ENCODE assay signal across 1 cellular context in the genomic region with DNA sequence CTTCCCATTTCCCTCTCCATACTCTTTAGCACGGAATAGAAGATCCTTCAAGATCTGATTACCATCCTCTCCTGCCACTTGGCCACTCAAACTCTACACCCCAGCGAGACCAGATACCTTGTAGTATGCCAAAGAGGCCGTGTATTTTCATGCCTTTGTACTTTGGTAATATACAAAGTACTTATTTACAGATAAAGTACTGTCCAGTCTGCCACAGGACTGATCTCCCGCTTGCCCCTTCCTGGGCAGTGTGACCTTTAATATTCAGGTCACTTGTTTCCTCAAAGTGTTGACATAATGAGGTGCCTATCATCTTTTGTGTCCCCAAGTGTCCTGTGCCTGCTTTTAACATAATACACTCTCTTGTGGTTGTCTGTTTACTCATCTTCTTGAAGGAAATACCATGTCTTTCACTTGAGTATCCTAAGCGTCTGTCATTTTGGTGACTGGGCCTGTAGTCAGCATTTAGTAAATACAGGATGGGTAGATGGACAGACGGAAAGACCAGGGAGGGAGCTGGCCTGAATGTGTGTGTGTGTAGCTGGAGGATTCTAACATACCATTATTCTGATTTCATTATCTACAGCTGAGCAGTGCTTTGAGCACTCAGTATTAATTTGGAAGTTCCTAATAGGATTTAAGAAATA.
TF ChIP-seq lines count a peak whose summit lies in the region.

No MANE protein-coding gene starts in this region.

TF ChIP-seq in liver, 16 proteins besides CTCF, POLR2A, EP300 and RAD21 (continued from another document):
- TF ChIP-seq, protein P1, sequence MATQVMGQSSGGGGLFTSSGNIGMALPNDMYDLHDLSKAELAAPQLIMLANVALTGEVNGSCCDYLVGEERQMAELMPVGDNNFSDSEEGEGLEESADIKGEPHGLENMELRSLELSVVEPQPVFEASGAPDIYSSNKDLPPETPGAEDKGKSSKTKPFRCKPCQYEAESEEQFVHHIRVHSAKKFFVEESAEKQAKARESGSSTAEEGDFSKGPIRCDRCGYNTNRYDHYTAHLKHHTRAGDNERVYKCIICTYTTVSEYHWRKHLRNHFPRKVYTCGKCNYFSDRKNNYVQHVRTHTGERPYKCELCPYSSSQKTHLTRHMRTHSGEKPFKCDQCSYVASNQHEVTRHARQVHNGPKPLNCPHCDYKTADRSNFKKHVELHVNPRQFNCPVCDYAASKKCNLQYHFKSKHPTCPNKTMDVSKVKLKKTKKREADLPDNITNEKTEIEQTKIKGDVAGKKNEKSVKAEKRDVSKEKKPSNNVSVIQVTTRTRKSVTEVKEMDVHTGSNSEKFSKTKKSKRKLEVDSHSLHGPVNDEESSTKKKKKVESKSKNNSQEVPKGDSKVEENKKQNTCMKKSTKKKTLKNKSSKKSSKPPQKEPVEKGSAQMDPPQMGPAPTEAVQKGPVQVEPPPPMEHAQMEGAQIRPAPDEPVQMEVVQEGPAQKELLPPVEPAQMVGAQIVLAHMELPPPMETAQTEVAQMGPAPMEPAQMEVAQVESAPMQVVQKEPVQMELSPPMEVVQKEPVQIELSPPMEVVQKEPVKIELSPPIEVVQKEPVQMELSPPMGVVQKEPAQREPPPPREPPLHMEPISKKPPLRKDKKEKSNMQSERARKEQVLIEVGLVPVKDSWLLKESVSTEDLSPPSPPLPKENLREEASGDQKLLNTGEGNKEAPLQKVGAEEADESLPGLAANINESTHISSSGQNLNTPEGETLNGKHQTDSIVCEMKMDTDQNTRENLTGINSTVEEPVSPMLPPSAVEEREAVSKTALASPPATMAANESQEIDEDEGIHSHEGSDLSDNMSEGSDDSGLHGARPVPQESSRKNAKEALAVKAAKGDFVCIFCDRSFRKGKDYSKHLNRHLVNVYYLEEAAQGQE (IDR thresholded peaks at IDR 0.05), result no peak
- TF ChIP-seq RXRA (IDR thresholded peaks at IDR 0.05), result peak; percentile 20 to 43
